1 cellular context compared by ENCODE assay signal in genomic region chr17:77253611-77254051, GRCh38.
TF ChIP-seq lines count a peak whose summit lies in the region.

No MANE protein-coding gene starts in this region.

TF ChIP-seq in endothelial cell of umbilical vein, 7 proteins besides CTCF, POLR2A, EP300 and RAD21 (continued from another document):
- TF ChIP-seq GATA2 (IDR thresholded peaks at IDR 0.05; ENCODE audit: insufficient read depth, insufficient read length, low read depth, low read length) (no peak), JUN (IDR thresholded peaks at IDR 0.05; ENCODE audit: borderline replicate concordance, insufficient read depth, insufficient read length, low read depth) (no peak)
